Comparison of ENCODE assay signal across 8 cellular contexts in genomic region chr6:129748901-129749748, GRCh38. TPM values are rescaled to one million over a fixed set of nuclear protein-coding genes. Genes with fewer than 3 reads are reported as not detected.
DNase-seq lines count a peak whose midpoint lies in the region; ATAC-seq, FAIRE-seq and TF ChIP-seq lines count a peak whose summit lies in the region.

No MANE protein-coding gene starts in this region.

- H3K9me3 ChIP-seq in Loucy (ENCODE audit: insufficient read depth, low read depth, low read length) (no peaks in the 10 kb centered on the region), parathyroid adenoma (ENCODE audit: control insufficient read depth, low read length) (no peaks in the 10 kb centered on the region)

- no peaks in the 10 kb centered on the region for H3K79me2 ChIP-seq in Loucy (ENCODE audit: insufficient read depth, low read length)
- H3K79me2 ChIP-seq in parathyroid adenoma, result no peaks in the 10 kb centered on the region

- no peaks in the 10 kb centered on the region for H3K27me3 ChIP-seq in Loucy (ENCODE audit: insufficient read depth, low read length, poor library complexity, severe bottlenecking)
- no peaks in the 10 kb centered on the region for H3K27me3 ChIP-seq in parathyroid adenoma (ENCODE audit: control insufficient read depth, insufficient read depth, low read length)

- H3K36me3 Mint-ChIP-seq in central memory CD8-positive, alpha-beta T cell (ENCODE audit: insufficient read depth), result peaks cover 9% of the 10 kb centered on the region

- H3K4me2 ChIP-seq in Loucy (ENCODE audit: low read depth, low read length, poor library complexity, severe bottlenecking) (peak overlapping the region; percentile 66), parathyroid adenoma (ENCODE audit: low read length) (no peak overlapping the region)

- no peak for ATAC-seq in central memory CD8-positive, alpha-beta T cell (replicated peaks; ENCODE audit: extremely low read depth, poor library complexity, severe bottlenecking)
- no peak for ATAC-seq in activated CD4-positive, CD25-positive, alpha-beta regulatory T cell treated with anti-CD3 and anti-CD28 coated beads, Interleukin-2, amount 50 U/mL, for 24 hours

- peaks cover 29% of the 10 kb centered on the region for H3K4me1 ChIP-seq in Loucy (ENCODE audit: insufficient read depth, low read length, poor library complexity, severe bottlenecking)
- no peaks in the 10 kb centered on the region for H3K4me1 ChIP-seq in parathyroid adenoma

- H3K9me2 ChIP-seq in Loucy (replicated peaks; ENCODE audit: low read depth, low read length), result no peaks in the 10 kb centered on the region

- no peaks in the 10 kb centered on the region for H3K36me3 ChIP-seq in Loucy (ENCODE audit: insufficient read depth, low read length)
- no peaks in the 10 kb centered on the region for H3K36me3 ChIP-seq in parathyroid adenoma (ENCODE audit: control insufficient read depth, insufficient read depth, low read length)

- H3F3A ChIP-seq in Loucy (ENCODE audit: low read depth), result no peaks in the 10 kb centered on the region

- no peaks in the 10 kb centered on the region for H4K20me1 ChIP-seq in Loucy (ENCODE audit: insufficient read depth, low read length, poor library complexity, severe bottlenecking)

- peak overlapping the region; percentile 54 for H3K4me3 ChIP-seq in Loucy (ENCODE audit: low read length, poor library complexity, severe bottlenecking)
- H3K4me3 ChIP-seq in parathyroid adenoma (ENCODE audit: low read depth, low read length), result no peak overlapping the region

- H3K27me3 Mint-ChIP-seq in central memory CD8-positive, alpha-beta T cell, result no peaks in the 10 kb centered on the region

- no peak overlapping the region for H3K9ac ChIP-seq in Loucy (ENCODE audit: low read depth, low read length, poor library complexity, severe bottlenecking)
- no peak overlapping the region for H3K9ac ChIP-seq in parathyroid adenoma

- peaks cover 37% of the 10 kb centered on the region for H3K4me1 Mint-ChIP-seq in central memory CD8-positive, alpha-beta T cell

- H2AFZ ChIP-seq in Loucy (ENCODE audit: low read length) (peak overlapping the region; percentile 93; the same call in 1 of the 2 replicates), parathyroid adenoma (peak overlapping the region; percentile 13)

- DNase-seq in GM04504 (ENCODE audit: low read depth) (peak; percentile 40), frontal cortex (ENCODE audit: low spot score in 2 of 2) (no peak), iPS-NIHi7 (ENCODE audit: extremely low spot score) (no peak)
- DNase-seq in central memory CD8-positive, alpha-beta T cell (ENCODE audit: low spot score in 2 of 2), result no peak
- no peak for DNase-seq in effector CD8-positive, alpha-beta T cell (lab: John Stamatoyannopoulos, UW)

- H3K9me3 Mint-ChIP-seq in central memory CD8-positive, alpha-beta T cell, result no peaks in the 10 kb centered on the region

- no peak for TF ChIP-seq CTCF in Loucy (conservative IDR thresholded peaks at IDR 0.05; ENCODE audit: low read length)
- no peak for TF ChIP-seq CTCF in parathyroid adenoma (IDR thresholded peaks at IDR 0.05)

- H3K27ac Mint-ChIP-seq in central memory CD8-positive, alpha-beta T cell (ENCODE audit: low read depth), result peak overlapping the region; percentile 86

- FAIRE-seq in frontal cortex (lab: Jason Lieb, UNC), result no peak

- H3K4me3 Mint-ChIP-seq in central memory CD8-positive, alpha-beta T cell, result peak overlapping the region; percentile 79

- H3K27ac ChIP-seq in parathyroid adenoma, result peak overlapping the region; percentile 2

RNA-seq across cellular contexts. Expression of gene ARHGAP18, which starts 39.1 kb away (rescaled TPM):
- 10.2 TPM for total RNA-seq in frontal cortex
